10 cellular contexts compared by ENCODE assay signal in the genomic region with DNA sequence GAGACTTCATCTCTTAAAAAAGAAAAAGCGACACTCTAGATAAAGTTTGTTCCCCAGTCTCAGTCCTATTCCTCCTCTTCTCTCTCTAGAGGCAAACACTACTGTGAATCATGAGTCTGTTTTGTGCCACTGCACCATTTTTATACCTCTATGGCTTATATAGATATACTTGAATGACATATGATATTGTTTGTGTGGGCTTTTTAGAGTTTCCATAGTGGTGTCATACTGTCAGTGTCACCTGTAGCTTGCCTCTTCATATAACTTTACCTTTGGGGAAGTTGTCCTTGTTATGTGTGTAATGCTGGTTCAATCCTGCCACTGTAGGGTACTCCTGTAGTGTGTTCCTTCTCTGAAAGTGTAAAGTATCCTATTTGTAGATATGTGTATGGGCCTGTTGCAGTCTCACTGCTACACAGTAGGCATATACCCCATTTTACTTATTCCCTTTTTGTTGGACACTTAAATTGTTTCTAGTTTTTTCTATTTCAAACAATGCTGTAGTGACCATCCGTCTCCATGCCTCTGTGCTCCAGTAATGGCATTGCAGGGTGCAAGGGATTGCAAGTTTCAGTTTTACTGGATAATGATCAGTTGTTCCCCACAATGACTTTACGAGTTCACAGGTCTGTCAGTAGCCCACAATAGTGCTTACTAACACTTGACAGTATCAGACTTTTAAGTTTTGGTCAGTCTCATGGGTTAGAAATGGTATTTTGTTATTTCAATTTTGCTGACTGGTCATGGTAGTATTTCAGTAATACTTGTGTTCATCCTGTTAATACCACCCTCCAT.
DNase-seq lines count a peak whose midpoint lies in the region; ATAC-seq and TF ChIP-seq lines count a peak whose summit lies in the region.
"Had no signal": no experiment of that assay in that cellular context is flagged by ENCODE, and none has a peak within 500 bp of the region (broad histone marks: within the 10 kb centered on the region; RNA-seq: fewer than 3 reads in every experiment).

No MANE protein-coding gene starts in this region.

- no peak overlapping the region for H3K9ac ChIP-seq in SU-DHL-6 (ENCODE audit: low read length)
- H3K9ac ChIP-seq: parathyroid adenoma had no signal

- peaks cover 4% of the 10 kb centered on the region; the same call in 1 of the 2 replicates for H3K79me2 ChIP-seq in SU-DHL-6 (ENCODE audit: insufficient read depth, low read length)

- H3F3A ChIP-seq in SU-DHL-6 (ENCODE audit: insufficient read depth) = peaks cover 18% of the 10 kb centered on the region

- H4K20me1 ChIP-seq in SU-DHL-6 (ENCODE audit: low read depth, low read length) = 0 out of 2 replicates have a peak, but pooled peaks cover 2% of the 10 kb centered on the region

- no peaks in the 10 kb centered on the region for H3K9me2 ChIP-seq in SU-DHL-6 (replicated peaks; ENCODE audit: insufficient read depth, low read length)

- H3K27me3 ChIP-seq in SU-DHL-6 (ENCODE audit: low read length) (no peaks in the 10 kb centered on the region), neutrophil (no peaks in the 10 kb centered on the region)
- no peaks in the 10 kb centered on the region for H3K27me3 ChIP-seq in effector memory CD4-positive, alpha-beta T cell (replicated peaks; ENCODE audit: control insufficient read depth, insufficient read depth, low read length, poor library complexity, severe bottlenecking)

- DNase-seq in GM12865 (ENCODE audit: low read depth) (peak; percentile 30), COLO668 (lab: John Stamatoyannopoulos, UW; ENCODE audit: unreplicated experiment) (no peak), NCI-H345 treated with DMSO at 0.1 percent for 48 hours (lab: John Stamatoyannopoulos, UW; ENCODE audit: unreplicated experiment) (no peak), KG1 (lab: John Stamatoyannopoulos, UW) (no peak)
- DNase-seq in effector memory CD4-positive, alpha-beta T cell = no peak

- H3K9me3 ChIP-seq in SU-DHL-6 (ENCODE audit: insufficient read depth, low read length) (no peaks in the 10 kb centered on the region), neutrophil (no peaks in the 10 kb centered on the region)
- no peaks in the 10 kb centered on the region for H3K9me3 ChIP-seq in effector memory CD4-positive, alpha-beta T cell (ENCODE audit: control insufficient read depth, low read length)

- no peak overlapping the region for H2AFZ ChIP-seq in SU-DHL-6 (ENCODE audit: low read depth, low read length, severe bottlenecking)
- H2AFZ ChIP-seq: parathyroid adenoma had no signal

- H3K36me3 ChIP-seq in SU-DHL-6 (ENCODE audit: low read length) = peaks cover 3% of the 10 kb centered on the region; the same call in 1 of the 2 replicates
- H3K36me3 ChIP-seq in effector memory CD4-positive, alpha-beta T cell (ENCODE audit: control insufficient read depth, insufficient read depth, low read length) = peaks cover 18% of the 10 kb centered on the region
- H3K36me3 ChIP-seq in neutrophil = peaks cover 32% of the 10 kb centered on the region

- no peak overlapping the region for H3K4me3 ChIP-seq in GM12865 (ENCODE audit: low read depth, low read length)
- H3K4me3 ChIP-seq in SU-DHL-6 (ENCODE audit: insufficient read depth, low read length, poor library complexity, severe bottlenecking) = no peak overlapping the region
- peak overlapping the region; percentile 7 for H3K4me3 ChIP-seq in effector memory CD4-positive, alpha-beta T cell (ENCODE audit: insufficient read depth, low read depth, low read length, poor library complexity, severe bottlenecking)
- no peak overlapping the region for H3K4me3 ChIP-seq in neutrophil (ENCODE audit: low read depth in 1 of 2, low read length in 1 of 2)

- no peak overlapping the region for H3K27ac ChIP-seq in SU-DHL-6 (ENCODE audit: low read depth, low read length)
- H3K27ac ChIP-seq in effector memory CD4-positive, alpha-beta T cell (ENCODE audit: insufficient read depth, low read length, poor library complexity, severe bottlenecking) = peak overlapping the region; percentile 7
- H3K27ac ChIP-seq in neutrophil = peak overlapping the region; percentile 50
- H3K27ac ChIP-seq: parathyroid adenoma had no signal

- TF ChIP-seq CTCF in GM12865 (IDR thresholded peaks at IDR 0.05; ENCODE audit: insufficient read depth, low read depth, low read length, missing control alignments) (no peak), SU-DHL-6 (IDR thresholded peaks at IDR 0.05; ENCODE audit: insufficient read depth, low read length, poor library complexity, severe bottlenecking) (no peak), neutrophil (IDR thresholded peaks at IDR 0.05) (no peak)

- H3K4me1 ChIP-seq in effector memory CD4-positive, alpha-beta T cell (ENCODE audit: control insufficient read depth, insufficient read depth, low read length, poor library complexity, severe bottlenecking) = peaks cover 32% of the 10 kb centered on the region
- peaks cover 48 to 53% of the 10 kb centered on the region in 2 experiments for H3K4me1 ChIP-seq in neutrophil (ENCODE audit: control insufficient read depth in 1 of 2, insufficient read depth in 1 of 2, low read depth in 1 of 2, low read length in 1 of 2)

- peak overlapping the region; percentile 3 for H3K4me2 ChIP-seq in SU-DHL-6 (ENCODE audit: low read depth, low read length, poor library complexity, severe bottlenecking)

- ATAC-seq in HG03342 (IDR thresholded peaks at IDR 0.05; ENCODE audit: unreplicated experiment) = no peak
- ATAC-seq: stimulated activated memory B cell treated with anti-CD40 and anti-IgM and Interleukin-4, amounts not matched to agents 10 μg/mL and 1 μg/mL and 100 μg/mL, for 72 hours had no signal
